15 cellular contexts compared by ENCODE assay signal in the genomic region with DNA sequence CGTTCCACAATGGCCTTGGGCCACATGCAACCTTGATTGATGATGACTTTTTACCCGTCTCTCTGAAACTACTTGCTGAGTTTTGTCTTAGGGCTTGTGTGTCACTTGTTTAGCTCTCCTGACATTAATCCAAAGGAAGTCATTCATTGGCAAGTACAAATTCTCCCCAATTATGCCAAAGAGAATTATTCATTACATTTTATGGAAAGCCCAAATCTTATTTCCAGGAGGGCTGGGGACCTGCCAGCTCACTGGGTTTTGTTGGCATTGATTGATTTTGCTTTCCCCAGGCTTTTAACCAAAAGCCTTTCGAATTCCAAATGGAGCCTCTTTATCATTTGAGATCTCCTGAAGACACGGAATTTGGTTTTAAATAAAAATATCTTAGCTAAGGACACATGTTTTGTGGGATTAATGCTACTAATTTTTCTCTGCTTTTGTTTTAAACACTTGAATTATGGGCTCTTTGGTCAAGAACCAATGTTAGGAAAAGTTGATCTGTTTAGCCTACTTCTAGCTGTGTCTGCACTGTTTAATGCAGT. TPM values are rescaled to one million over a fixed set of nuclear protein-coding genes. Genes with fewer than 3 reads are reported as not detected.
DNase-seq lines count a peak whose midpoint lies in the region; ATAC-seq and TF ChIP-seq lines count a peak whose summit lies in the region.
"Had no signal": no experiment of that assay in that cellular context is flagged by ENCODE, and none has a peak within 500 bp of the region (broad histone marks: within the 10 kb centered on the region; RNA-seq: fewer than 3 reads in every experiment).

No MANE protein-coding gene starts in this region.

- H3K9me3 ChIP-seq in WERI-Rb-1 (ENCODE audit: severe bottlenecking) (peaks cover 4% of the 10 kb centered on the region), parathyroid adenoma (ENCODE audit: control insufficient read depth, low read length) (no peaks in the 10 kb centered on the region)
- H3K9me3 ChIP-seq: Peyer's patch had no signal

- no peaks in the 10 kb centered on the region for H3K36me3 ChIP-seq in WERI-Rb-1
- H3K36me3 ChIP-seq in parathyroid adenoma (ENCODE audit: control insufficient read depth, insufficient read depth, low read length) = no peaks in the 10 kb centered on the region
- H3K36me3 ChIP-seq: Peyer's patch had no signal

- H3K4me3 ChIP-seq in WERI-Rb-1 (ENCODE audit: low read depth, low read length) (no peak overlapping the region), parathyroid adenoma (ENCODE audit: low read depth, low read length) (no peak overlapping the region)
- H3K4me3 ChIP-seq: Peyer's patch had no signal

- ATAC-seq in left colon = no peak
- no peak for ATAC-seq in HG02610 (IDR thresholded peaks at IDR 0.05; ENCODE audit: unreplicated experiment)

- intact Hi-C loops in posterior vena cava (cut with DNase I) (no loop called here), left colon (cut with DNase I, micrococcal nuclease) (no loop called here)

- no peak overlapping the region for H2AFZ ChIP-seq in parathyroid adenoma

- no peak for TF ChIP-seq CTCF in WERI-Rb-1 (IDR thresholded peaks at IDR 0.05; ENCODE audit: low read depth, low read length)
- no peak for TF ChIP-seq CTCF in parathyroid adenoma (IDR thresholded peaks at IDR 0.05)

- H3K9ac ChIP-seq in parathyroid adenoma = no peak overlapping the region

- peaks cover 7% of the 10 kb centered on the region for H3K4me1 ChIP-seq in parathyroid adenoma
- H3K4me1 ChIP-seq: Peyer's patch had no signal

- H3K27ac ChIP-seq in WERI-Rb-1 (no peak overlapping the region), parathyroid adenoma (peak overlapping the region; percentile 48)
- H3K27ac ChIP-seq: Peyer's patch had no signal

- H3K27me3 ChIP-seq in WERI-Rb-1 (ENCODE audit: insufficient read depth, low read depth, severe bottlenecking) (no peaks in the 10 kb centered on the region), parathyroid adenoma (ENCODE audit: control insufficient read depth, insufficient read depth, low read length) (no peaks in the 10 kb centered on the region)
- H3K27me3 ChIP-seq: Peyer's patch had no signal

- H3K79me2 ChIP-seq in parathyroid adenoma = no peaks in the 10 kb centered on the region

- H3K4me2 ChIP-seq in parathyroid adenoma (ENCODE audit: low read length) = no peak overlapping the region

- DNase-seq in NCI-H1105 (lab: John Stamatoyannopoulos, UW) (peak; percentile 13), NCI-H1105 treated with DMSO at 0.1 percent for 48 hours (lab: John Stamatoyannopoulos, UW) (no peak), NCI-H446 (lab: John Stamatoyannopoulos, UW) (peak; percentile 52 to 59), WERI-Rb-1 (peak; percentile 15), posterior vena cava (ENCODE audit: low spot score) (no peak), left colon (no peak)
- DNase-seq: 8988T; H7; Kasumi-1; MM.1S; NCI-H1694; NK-92 treated with Interleukin-12 subunit alpha and Interleukin-12 subunit beta, amount 100 ng/mL, for 24 hours; Peyer's patch had no signal

RNA-seq across cellular contexts. Expression of a gene that starts 40.7 kb away (rescaled TPM):
- total RNA-seq in posterior vena cava (1 to 10 TPM; 8.6 to 9.4 TPM), left colon (1 to 10 TPM in 1 of 2 donors, under 1 TPM in 1; 0.92 to 1.7 TPM)

RNA-seq across cellular contexts. Expression of a gene that starts 41.5 kb away (rescaled TPM):
- total RNA-seq in posterior vena cava (10 to 100 TPM; 48.5 to 62.0 TPM), left colon (10 to 100 TPM; 76.1 to 81.0 TPM)

Comparison
In these comparisons a context has a peak if more than half of its experiments do, and no peak if none do; other contexts are left out.
1. DNase-seq: peak in NCI-H1105 (single experiment), NCI-H446 (2 of 2) and WERI-Rb-1 (single experiment); none in NCI-H1105 treated with DMSO at 0.1 percent for 48 hours (single experiment), posterior vena cava (single experiment) and left colon (0 of 2).